In the genomic region with DNA sequence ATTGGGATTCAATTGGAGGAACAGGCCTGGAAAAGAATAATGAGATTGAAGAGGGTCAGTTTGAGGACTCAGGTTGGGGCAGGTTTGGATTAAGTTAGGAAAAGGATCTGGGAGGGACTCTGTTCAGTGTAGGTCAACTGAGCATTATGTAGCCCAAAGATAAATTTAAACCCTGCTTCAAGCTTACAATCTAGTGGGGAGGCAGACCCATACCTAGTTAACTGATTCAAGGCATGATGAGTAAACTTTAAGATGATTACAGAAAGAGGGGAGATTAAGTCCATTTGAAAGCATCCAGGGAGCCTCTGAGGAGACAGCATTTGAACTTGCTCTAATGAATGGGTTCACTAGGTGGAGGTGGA, we compare ENCODE assay signal across 11 cellular contexts. TPM values are rescaled to one million over a fixed set of nuclear protein-coding genes. Genes with fewer than 3 reads are reported as not detected.
DNase-seq lines count a peak whose midpoint lies in the region; ATAC-seq and TF ChIP-seq lines count a peak whose summit lies in the region.
"Had no signal": no experiment of that assay in that cellular context is flagged by ENCODE, and none has a peak within 500 bp of the region (broad histone marks: within the 10 kb centered on the region; RNA-seq: fewer than 3 reads in every experiment).

No MANE protein-coding gene starts in this region.

- in situ Hi-C loops in Panc1 (cut with HindIII; ENCODE audit: low pct_unique_long_range_greater_than_20kb, low sequenced_read_pairs) (no loop called here), G401 (cut with HindIII; ENCODE audit: low sequenced_read_pairs) (no loop called here)

- no peak overlapping the region for H2AFZ ChIP-seq in smooth muscle cell (ENCODE audit: low read depth)

- H3K4me1 ChIP-seq in Panc1 (ENCODE audit: control insufficient read depth, insufficient read depth, low read length) (peaks cover 13% of the 10 kb centered on the region), smooth muscle cell (ENCODE audit: low read depth) (peaks cover 6% of the 10 kb centered on the region)

- H4K20me1 ChIP-seq in smooth muscle cell (ENCODE audit: low read depth): no peaks in the 10 kb centered on the region

- H3K27ac Mint-ChIP-seq in T-helper 2 cell treated with Interferon-gamma antibody and Interleukin-4, amounts not matched to agents 5 μg/mL and 100 μg/mL, for 36 hours: peak overlapping the region; percentile 29
- peak overlapping the region; percentile 95 to 98 for H3K27ac Mint-ChIP-seq in effector memory CD8-positive, alpha-beta T cell

- BruUV-seq in Panc1 (replicated peaks; lab: Mats Ljungman, UMichigan): no TSS peak

- peaks cover 2% of the 10 kb centered on the region; the same call in 1 of the 2 replicates for H3K36me3 ChIP-seq in Panc1 (ENCODE audit: control insufficient read depth, insufficient read depth, low read length)
- no peaks in the 10 kb centered on the region for H3K36me3 ChIP-seq in smooth muscle cell (ENCODE audit: low read depth)

- POLR2A ChIA-PET in Panc1 (lab: Charles Lee): no interaction called here

- H3K9ac ChIP-seq in smooth muscle cell (ENCODE audit: low read depth): no peak overlapping the region

- intact Hi-C loops in Panc1 (cut with micrococcal nuclease; ENCODE audit: unreplicated experiment): no loop called here

- H3K9me3 ChIP-seq in Panc1 (ENCODE audit: control insufficient read depth, insufficient read depth, low read depth, low read length) (no peaks in the 10 kb centered on the region), smooth muscle cell (replicated peaks; ENCODE audit: low read depth) (no peaks in the 10 kb centered on the region)
- H3K9me3 ChIP-seq: thoracic aorta had no signal

- H3K27ac ChIP-seq in Panc1 (ENCODE audit: low read length) (no peak overlapping the region), smooth muscle cell (ENCODE audit: low read depth) (peak overlapping the region; percentile 89)

- peaks cover 26% of the 10 kb centered on the region for H3F3A ChIP-seq in smooth muscle cell (ENCODE audit: low read depth)

- H3K27me3 ChIP-seq in Panc1 (ENCODE audit: control insufficient read depth, insufficient read depth, low read length): no peaks in the 10 kb centered on the region
- no peaks in the 10 kb centered on the region for H3K27me3 ChIP-seq in smooth muscle cell (ENCODE audit: low read depth)

- H3K4me2 ChIP-seq in smooth muscle cell: peak overlapping the region; percentile 50

- peaks cover 27% of the 10 kb centered on the region for H3K27me3 Mint-ChIP-seq in T-helper 2 cell treated with Interferon-gamma antibody and Interleukin-4, amounts not matched to agents 5 μg/mL and 100 μg/mL, for 36 hours (ENCODE audit: low read depth)
- H3K27me3 Mint-ChIP-seq in effector memory CD8-positive, alpha-beta T cell: no peaks in the 10 kb centered on the region

- peak overlapping the region; percentile 79 for H3K4me3 Mint-ChIP-seq in T-helper 2 cell treated with Interferon-gamma antibody and Interleukin-4, amounts not matched to agents 5 μg/mL and 100 μg/mL, for 36 hours
- H3K4me3 Mint-ChIP-seq in effector memory CD8-positive, alpha-beta T cell: peak overlapping the region; percentile 86 to 95

- H3K79me2 ChIP-seq in smooth muscle cell (ENCODE audit: low read depth): no peaks in the 10 kb centered on the region

- TF ChIP-seq CTCF in Panc1 (IDR thresholded peaks at IDR 0.05) (no peak), smooth muscle cell (IDR thresholded peaks at IDR 0.05; ENCODE audit: borderline replicate concordance, insufficient read depth, poor library complexity, severe bottlenecking) (no peak)

- ATAC-seq in Panc1: 0 out of 2 replicates have a peak, but pooled peaks have one; percentile 3
- no peak for ATAC-seq in effector memory CD8-positive, alpha-beta T cell (replicated peaks)

- no peak for DNase-seq in T-helper 2 cell treated with Interferon-gamma antibody and Interleukin-4, amounts not matched to agents 5 μg/mL and 100 μg/mL, for 36 hours (ENCODE audit: low spot score)
- no peak for DNase-seq in T-helper 2 cell
- DNase-seq in Panc1 (ENCODE audit: low read depth, low spot score): no peak
- no peak for DNase-seq in effector memory CD8-positive, alpha-beta T cell
- DNase-seq in smooth muscle cell (lab: John Stamatoyannopoulos, UW; ENCODE audit: unreplicated experiment): no peak
- no peak for DNase-seq in effector CD4-positive, alpha-beta T cell
- DNase-seq in G401 (ENCODE audit: low spot score): no peak
- DNase-seq in amniotic stem cell (lab: John Stamatoyannopoulos, UW): no peak

- no peak overlapping the region for H3K4me3 ChIP-seq in Panc1 (ENCODE audit: low read depth in 2 of 2, low read length in 2 of 2)
- H3K4me3 ChIP-seq in smooth muscle cell: no peak overlapping the region
- H3K4me3 ChIP-seq: thoracic aorta had no signal

- peaks cover 49% of the 10 kb centered on the region for H3K36me3 Mint-ChIP-seq in T-helper 2 cell treated with Interferon-gamma antibody and Interleukin-4, amounts not matched to agents 5 μg/mL and 100 μg/mL, for 36 hours (ENCODE audit: low read depth)
- peaks cover 45% of the 10 kb centered on the region for H3K36me3 Mint-ChIP-seq in effector memory CD8-positive, alpha-beta T cell (ENCODE audit: insufficient read depth)

- no peaks in the 10 kb centered on the region for H3K9me3 Mint-ChIP-seq in T-helper 2 cell treated with Interferon-gamma antibody and Interleukin-4, amounts not matched to agents 5 μg/mL and 100 μg/mL, for 36 hours
- no peaks in the 10 kb centered on the region for H3K9me3 Mint-ChIP-seq in effector memory CD8-positive, alpha-beta T cell

- peaks cover 55% of the 10 kb centered on the region for H3K4me1 Mint-ChIP-seq in T-helper 2 cell treated with Interferon-gamma antibody and Interleukin-4, amounts not matched to agents 5 μg/mL and 100 μg/mL, for 36 hours (ENCODE audit: low read depth)
- peaks cover 57 to 68% of the 10 kb centered on the region in 2 donors for H3K4me1 Mint-ChIP-seq in effector memory CD8-positive, alpha-beta T cell (ENCODE audit: low read depth in 2 of 2)

- CTCF ChIA-PET in Panc1 (lab: Charles Lee): no interaction called here

RNA-seq across cellular contexts. Expression of a gene that starts 11.4 kb away (rescaled TPM):
- total RNA-seq in Panc1 (2021; ENCODE audit: unreplicated experiment): 0.72 TPM
- polyA plus RNA-seq in Panc1 (2012; ENCODE audit: insufficient read length): not detected
- total RNA-seq in smooth muscle cell: 1.8 TPM in 1 of 2 replicates, not detected in the other
- 0.74 TPM in 1 of 2 replicates, not detected in the other for polyA plus RNA-seq in smooth muscle cell
- not detected in 2 replicates for total RNA-seq in G401 (2014; rRNA removed; shearing (Covaris generic))
- total RNA-seq: A172, M059J, thoracic aorta had no signal

RNA-seq across cellular contexts. Expression of a gene that starts 13.3 kb away (rescaled TPM):
- 27.9 TPM for total RNA-seq in Panc1 (2021; ENCODE audit: unreplicated experiment)
- polyA plus RNA-seq in Panc1 (2012; ENCODE audit: insufficient read length): 36.1 TPM
- total RNA-seq in smooth muscle cell: 8.1 and 28.2 TPM in 2 replicates
- polyA plus RNA-seq in smooth muscle cell: 23.5 and 25.9 TPM in 2 replicates
- total RNA-seq in G401 (2014; rRNA removed; shearing (Covaris generic)): 19.8 and 24.9 TPM in 2 replicates

RNA-seq across cellular contexts. Expression of a gene that starts 14.3 kb away (rescaled TPM):
- total RNA-seq in Panc1 (2021; ENCODE audit: unreplicated experiment) (0.98 TPM), smooth muscle cell (0.90 and 1.0 TPM in 2 replicates)
- 1.2 TPM for polyA plus RNA-seq in Panc1 (2012; ENCODE audit: insufficient read length)
- polyA plus RNA-seq in smooth muscle cell: 2.3 and 2.4 TPM in 2 replicates
- total RNA-seq in G401 (2014; rRNA removed; shearing (Covaris generic)): 3.8 and 4.9 TPM in 2 replicates

RNA-seq across cellular contexts. Expression of a gene that starts 14.7 kb away (rescaled TPM):
- total RNA-seq in Panc1 (2021; ENCODE audit: unreplicated experiment) (0.64 TPM), smooth muscle cell (0.94 and 3.0 TPM in 2 replicates)
- 0.27 TPM for polyA plus RNA-seq in Panc1 (2012; ENCODE audit: insufficient read length)
- polyA plus RNA-seq in smooth muscle cell: 1.5 and 2.4 TPM in 2 replicates
- total RNA-seq in G401 (2014; rRNA removed; shearing (Covaris generic)): 0.14 TPM in 1 of 2 replicates, not detected in the other
- total RNA-seq: A172 had no signal

RNA-seq across cellular contexts. Expression of a gene that starts 18.9 kb away (rescaled TPM):
- total RNA-seq in Panc1 (2021; ENCODE audit: unreplicated experiment) (401 TPM), smooth muscle cell (137 and 153 TPM in 2 replicates)
- polyA plus RNA-seq in Panc1 (2012; ENCODE audit: insufficient read length): 382 TPM
- polyA plus RNA-seq in smooth muscle cell: 117 and 146 TPM in 2 replicates
- 771 and 792 TPM in 2 replicates for total RNA-seq in G401 (2014; rRNA removed; shearing (Covaris generic))
